Comparison of ENCODE assay signal across 1 cellular context in the genomic region with DNA sequence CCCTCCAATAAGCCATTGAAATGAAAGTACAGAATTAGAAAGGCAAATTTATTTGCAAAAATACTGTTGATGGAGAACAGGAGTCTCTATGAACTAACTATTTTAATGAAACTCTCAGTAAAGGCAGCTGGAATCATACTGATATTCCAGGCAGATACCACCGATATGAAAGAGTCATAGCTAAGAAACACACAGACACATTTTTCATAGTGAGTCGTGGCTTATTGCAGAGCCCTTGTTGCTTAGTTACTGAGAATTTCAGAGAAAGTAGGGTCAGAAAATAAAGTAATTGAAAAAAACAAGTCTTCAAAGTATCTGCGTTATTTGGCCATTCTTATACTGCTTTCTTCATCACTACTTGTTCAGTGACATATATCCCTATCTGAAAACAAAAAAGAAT.
TF ChIP-seq lines count a peak whose summit lies in the region.

No MANE protein-coding gene starts in this region.

TF ChIP-seq in GM23338, 12 proteins besides CTCF, POLR2A, EP300 and RAD21 (continued from another document):
- TF ChIP-seq, protein P1, sequence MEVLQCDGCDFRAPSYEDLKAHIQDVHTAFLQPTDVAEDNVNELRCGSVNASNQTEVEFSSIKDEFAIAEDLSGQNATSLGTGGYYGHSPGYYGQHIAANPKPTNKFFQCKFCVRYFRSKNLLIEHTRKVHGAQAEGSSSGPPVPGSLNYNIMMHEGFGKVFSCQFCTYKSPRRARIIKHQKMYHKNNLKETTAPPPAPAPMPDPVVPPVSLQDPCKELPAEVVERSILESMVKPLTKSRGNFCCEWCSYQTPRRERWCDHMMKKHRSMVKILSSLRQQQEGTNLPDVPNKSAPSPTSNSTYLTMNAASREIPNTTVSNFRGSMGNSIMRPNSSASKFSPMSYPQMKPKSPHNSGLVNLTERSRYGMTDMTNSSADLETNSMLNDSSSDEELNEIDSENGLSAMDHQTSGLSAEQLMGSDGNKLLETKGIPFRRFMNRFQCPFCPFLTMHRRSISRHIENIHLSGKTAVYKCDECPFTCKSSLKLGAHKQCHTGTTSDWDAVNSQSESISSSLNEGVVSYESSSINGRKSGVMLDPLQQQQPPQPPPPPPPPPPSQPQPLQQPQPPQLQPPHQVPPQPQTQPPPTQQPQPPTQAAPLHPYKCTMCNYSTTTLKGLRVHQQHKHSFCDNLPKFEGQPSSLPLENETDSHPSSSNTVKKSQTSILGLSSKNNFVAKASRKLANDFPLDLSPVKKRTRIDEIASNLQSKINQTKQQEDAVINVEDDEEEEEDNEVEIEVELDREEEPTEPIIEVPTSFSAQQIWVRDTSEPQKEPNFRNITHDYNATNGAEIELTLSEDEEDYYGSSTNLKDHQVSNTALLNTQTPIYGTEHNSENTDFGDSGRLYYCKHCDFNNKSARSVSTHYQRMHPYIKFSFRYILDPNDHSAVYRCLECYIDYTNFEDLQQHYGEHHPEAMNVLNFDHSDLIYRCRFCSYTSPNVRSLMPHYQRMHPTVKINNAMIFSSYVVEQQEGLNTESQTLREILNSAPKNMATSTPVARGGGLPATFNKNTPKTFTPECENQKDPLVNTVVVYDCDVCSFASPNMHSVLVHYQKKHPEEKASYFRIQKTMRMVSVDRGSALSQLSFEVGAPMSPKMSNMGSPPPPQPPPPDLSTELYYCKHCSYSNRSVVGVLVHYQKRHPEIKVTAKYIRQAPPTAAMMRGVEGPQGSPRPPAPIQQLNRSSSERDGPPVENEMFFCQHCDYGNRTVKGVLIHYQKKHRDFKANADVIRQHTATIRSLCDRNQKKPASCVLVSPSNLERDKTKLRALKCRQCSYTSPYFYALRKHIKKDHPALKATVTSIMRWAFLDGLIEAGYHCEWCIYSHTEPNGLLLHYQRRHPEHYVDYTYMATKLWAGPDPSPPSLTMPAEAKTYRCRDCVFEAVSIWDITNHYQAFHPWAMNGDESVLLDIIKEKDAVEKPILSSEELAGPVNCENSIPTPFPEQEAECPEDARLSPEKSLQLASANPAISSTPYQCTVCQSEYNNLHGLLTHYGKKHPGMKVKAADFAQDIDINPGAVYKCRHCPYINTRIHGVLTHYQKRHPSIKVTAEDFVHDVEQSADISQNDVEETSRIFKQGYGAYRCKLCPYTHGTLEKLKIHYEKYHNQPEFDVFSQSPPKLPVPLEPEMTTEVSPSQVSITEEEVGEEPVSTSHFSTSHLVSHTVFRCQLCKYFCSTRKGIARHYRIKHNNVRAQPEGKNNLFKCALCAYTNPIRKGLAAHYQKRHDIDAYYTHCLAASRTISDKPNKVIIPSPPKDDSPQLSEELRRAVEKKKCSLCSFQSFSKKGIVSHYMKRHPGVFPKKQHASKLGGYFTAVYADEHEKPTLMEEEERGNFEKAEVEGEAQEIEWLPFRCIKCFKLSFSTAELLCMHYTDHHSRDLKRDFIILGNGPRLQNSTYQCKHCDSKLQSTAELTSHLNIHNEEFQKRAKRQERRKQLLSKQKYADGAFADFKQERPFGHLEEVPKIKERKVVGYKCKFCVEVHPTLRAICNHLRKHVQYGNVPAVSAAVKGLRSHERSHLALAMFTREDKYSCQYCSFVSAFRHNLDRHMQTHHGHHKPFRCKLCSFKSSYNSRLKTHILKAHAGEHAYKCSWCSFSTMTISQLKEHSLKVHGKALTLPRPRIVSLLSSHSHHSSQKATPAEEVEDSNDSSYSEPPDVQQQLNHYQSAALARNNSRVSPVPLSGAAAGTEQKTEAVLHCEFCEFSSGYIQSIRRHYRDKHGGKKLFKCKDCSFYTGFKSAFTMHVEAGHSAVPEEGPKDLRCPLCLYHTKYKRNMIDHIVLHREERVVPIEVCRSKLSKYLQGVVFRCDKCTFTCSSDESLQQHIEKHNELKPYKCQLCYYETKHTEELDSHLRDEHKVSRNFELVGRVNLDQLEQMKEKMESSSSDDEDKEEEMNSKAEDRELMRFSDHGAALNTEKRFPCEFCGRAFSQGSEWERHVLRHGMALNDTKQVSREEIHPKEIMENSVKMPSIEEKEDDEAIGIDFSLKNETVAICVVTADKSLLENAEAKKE (CRISPR knock-in tag; IDR thresholded peaks at IDR 0.05) = no peak
- TF ChIP-seq EZH2 (IDR thresholded peaks at IDR 0.05; ENCODE audit: low read depth, unreplicated experiment) (no peak), JUNB (IDR thresholded peaks at IDR 0.05; ENCODE audit: unreplicated experiment) (no peak), POLR2AphosphoS5 (IDR thresholded peaks at IDR 0.05; ENCODE audit: low read depth) (no peak), REST (IDR thresholded peaks at IDR 0.05; ENCODE audit: unreplicated experiment) (no peak)
- TF ChIP-seq, protein P2, sequence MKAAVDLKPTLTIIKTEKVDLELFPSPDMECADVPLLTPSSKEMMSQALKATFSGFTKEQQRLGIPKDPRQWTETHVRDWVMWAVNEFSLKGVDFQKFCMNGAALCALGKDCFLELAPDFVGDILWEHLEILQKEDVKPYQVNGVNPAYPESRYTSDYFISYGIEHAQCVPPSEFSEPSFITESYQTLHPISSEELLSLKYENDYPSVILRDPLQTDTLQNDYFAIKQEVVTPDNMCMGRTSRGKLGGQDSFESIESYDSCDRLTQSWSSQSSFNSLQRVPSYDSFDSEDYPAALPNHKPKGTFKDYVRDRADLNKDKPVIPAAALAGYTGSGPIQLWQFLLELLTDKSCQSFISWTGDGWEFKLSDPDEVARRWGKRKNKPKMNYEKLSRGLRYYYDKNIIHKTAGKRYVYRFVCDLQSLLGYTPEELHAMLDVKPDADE (IDR thresholded peaks at IDR 0.05) = no peak
